In genomic region chr1:3315399-3315798, GRCh38 we compare ENCODE assay signal across 2 cellular contexts.
TF ChIP-seq lines count a peak whose summit lies in the region.

No MANE protein-coding gene starts in this region.

TF ChIP-seq in GM23338, 12 proteins besides CTCF, POLR2A, EP300 and RAD21:
- TF ChIP-seq ETS1 (IDR thresholded peaks at IDR 0.05): no peak
- no peak for TF ChIP-seq NANOG (IDR thresholded peaks at IDR 0.05; ENCODE audit: borderline replicate concordance)
- no peak for TF ChIP-seq EZH2 (IDR thresholded peaks at IDR 0.05; ENCODE audit: low read depth, unreplicated experiment)
- TF ChIP-seq, protein P1, sequence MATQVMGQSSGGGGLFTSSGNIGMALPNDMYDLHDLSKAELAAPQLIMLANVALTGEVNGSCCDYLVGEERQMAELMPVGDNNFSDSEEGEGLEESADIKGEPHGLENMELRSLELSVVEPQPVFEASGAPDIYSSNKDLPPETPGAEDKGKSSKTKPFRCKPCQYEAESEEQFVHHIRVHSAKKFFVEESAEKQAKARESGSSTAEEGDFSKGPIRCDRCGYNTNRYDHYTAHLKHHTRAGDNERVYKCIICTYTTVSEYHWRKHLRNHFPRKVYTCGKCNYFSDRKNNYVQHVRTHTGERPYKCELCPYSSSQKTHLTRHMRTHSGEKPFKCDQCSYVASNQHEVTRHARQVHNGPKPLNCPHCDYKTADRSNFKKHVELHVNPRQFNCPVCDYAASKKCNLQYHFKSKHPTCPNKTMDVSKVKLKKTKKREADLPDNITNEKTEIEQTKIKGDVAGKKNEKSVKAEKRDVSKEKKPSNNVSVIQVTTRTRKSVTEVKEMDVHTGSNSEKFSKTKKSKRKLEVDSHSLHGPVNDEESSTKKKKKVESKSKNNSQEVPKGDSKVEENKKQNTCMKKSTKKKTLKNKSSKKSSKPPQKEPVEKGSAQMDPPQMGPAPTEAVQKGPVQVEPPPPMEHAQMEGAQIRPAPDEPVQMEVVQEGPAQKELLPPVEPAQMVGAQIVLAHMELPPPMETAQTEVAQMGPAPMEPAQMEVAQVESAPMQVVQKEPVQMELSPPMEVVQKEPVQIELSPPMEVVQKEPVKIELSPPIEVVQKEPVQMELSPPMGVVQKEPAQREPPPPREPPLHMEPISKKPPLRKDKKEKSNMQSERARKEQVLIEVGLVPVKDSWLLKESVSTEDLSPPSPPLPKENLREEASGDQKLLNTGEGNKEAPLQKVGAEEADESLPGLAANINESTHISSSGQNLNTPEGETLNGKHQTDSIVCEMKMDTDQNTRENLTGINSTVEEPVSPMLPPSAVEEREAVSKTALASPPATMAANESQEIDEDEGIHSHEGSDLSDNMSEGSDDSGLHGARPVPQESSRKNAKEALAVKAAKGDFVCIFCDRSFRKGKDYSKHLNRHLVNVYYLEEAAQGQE (IDR thresholded peaks at IDR 0.05; ENCODE audit: unreplicated experiment): no peak
- TF ChIP-seq STAT1 (IDR thresholded peaks at IDR 0.05; ENCODE audit: unreplicated experiment): no peak
- TF ChIP-seq JUNB (IDR thresholded peaks at IDR 0.05; ENCODE audit: unreplicated experiment): no peak
- no peak for TF ChIP-seq EZH2phosphoT487 (IDR thresholded peaks at IDR 0.05; ENCODE audit: unreplicated experiment)

TF ChIP-seq in H1, 55 proteins besides CTCF, POLR2A, EP300 and RAD21:
- TF ChIP-seq CBX5 (IDR thresholded peaks at IDR 0.05; ENCODE audit: low read depth, low read length) (no peak), NANOG (IDR thresholded peaks at IDR 0.05; ENCODE audit: insufficient read depth, low read depth, low read length, poor library complexity, severe bottlenecking) (peak; percentile 77)
